Comparison of ENCODE assay signal across 10 cellular contexts in genomic region chr3:53753518-53754183, GRCh38.
DNase-seq lines count a peak whose midpoint lies in the region; ATAC-seq lines count a peak whose summit lies in the region.
"Had no signal": no experiment of that assay in that cellular context is flagged by ENCODE, and none has a peak within 500 bp of the region (broad histone marks: within the 10 kb centered on the region; RNA-seq: fewer than 3 reads in every experiment).

No MANE protein-coding gene starts in this region.

- H3K9me3 Mint-ChIP-seq in activated T-cell treated with anti-CD3 and anti-CD28 coated beads, Interleukin-2, amount 50 U/mL, for 72 hours = no peaks in the 10 kb centered on the region

- peak overlapping the region; percentile 27 to 53 for H3K4me3 Mint-ChIP-seq in activated T-cell treated with anti-CD3 and anti-CD28 coated beads, Interleukin-2, amount 50 U/mL, for 72 hours

- DNase-seq in stimulated activated CD4-positive, alpha-beta T cell treated with anti-CD3 and anti-CD28 coated beads, Interleukin-15, amount 100 ng/mL, for 24 hours = peak; percentile 9
- no peak for DNase-seq in stimulated activated CD4-positive, alpha-beta T cell treated with anti-CD3 and anti-CD28 coated beads, Interleukin-2, amount 100 ng/mL, for 48 hours
- peak; percentile 17 to 30 for DNase-seq in activated T-cell treated with anti-CD3 and anti-CD28 coated beads, Interleukin-2, amount 50 U/mL, for 72 hours
- peak; percentile 7 for DNase-seq in stimulated activated naive CD8-positive, alpha-beta T cell treated with anti-CD3 and anti-CD28 coated beads, Interleukin-15, Interleukin-2, amounts not matched to agents 100 U/mL and 50 U/mL, for 24 hours
- DNase-seq in DMS 273 (lab: John Stamatoyannopoulos, UW; ENCODE audit: unreplicated experiment) (no peak), HK-2 (ENCODE audit: unreplicated experiment) (no peak)
- DNase-seq: IMR-90 had no signal

- peaks cover 17% of the 10 kb centered on the region for H3K27me3 Mint-ChIP-seq in activated T-cell treated with anti-CD3 and anti-CD28 coated beads, Interleukin-2, amount 50 U/mL, for 72 hours (ENCODE audit: low read depth)

- H3K36me3 Mint-ChIP-seq in activated T-cell treated with anti-CD3 and anti-CD28 coated beads, Interleukin-2, amount 50 U/mL, for 72 hours (ENCODE audit: insufficient read depth in 2 of 2) = no peaks in the 10 kb centered on the region

- H3K4me1 Mint-ChIP-seq in activated T-cell treated with anti-CD3 and anti-CD28 coated beads, Interleukin-2, amount 50 U/mL, for 72 hours (ENCODE audit: low read depth) = peaks cover 40% of the 10 kb centered on the region

- ATAC-seq in HG02610 (IDR thresholded peaks at IDR 0.05; ENCODE audit: unreplicated experiment) = peak; percentile 55
- ATAC-seq in activated T-cell treated with anti-CD3 and anti-CD28 coated beads, Interleukin-2, amount 50 U/mL, for 72 hours (replicated peaks in 1 of 2) = peak; percentile 77 to 81
- ATAC-seq in stimulated activated naive CD8-positive, alpha-beta T cell treated with anti-CD3 and anti-CD28 coated beads, Interleukin-15, Interleukin-2, amounts not matched to agents 100 U/mL and 50 U/mL, for 24 hours = peak; percentile 55
- no peak for ATAC-seq in GM18861 (IDR thresholded peaks at IDR 0.05; ENCODE audit: unreplicated experiment)
- ATAC-seq: Panc1 had no signal

- H3K27ac Mint-ChIP-seq in activated T-cell treated with anti-CD3 and anti-CD28 coated beads, Interleukin-2, amount 50 U/mL, for 72 hours = peak overlapping the region; percentile 47

Comparison
In these comparisons a context has a peak if more than half of its experiments do, and no peak if none do; other contexts are left out.
1. DNase-seq: peak in stimulated activated CD4-positive, alpha-beta T cell treated with anti-CD3 and anti-CD28 coated beads, Interleukin-15, amount 100 ng/mL, for 24 hours (single experiment), activated T-cell treated with anti-CD3 and anti-CD28 coated beads, Interleukin-2, amount 50 U/mL, for 72 hours (2 of 2) and stimulated activated naive CD8-positive, alpha-beta T cell treated with anti-CD3 and anti-CD28 coated beads, Interleukin-15, Interleukin-2, amounts not matched to agents 100 U/mL and 50 U/mL, for 24 hours (single experiment); none in stimulated activated CD4-positive, alpha-beta T cell treated with anti-CD3 and anti-CD28 coated beads, Interleukin-2, amount 100 ng/mL, for 48 hours (0 of 2), DMS 273 (single experiment) and HK-2 (single experiment).